Comparison of ENCODE assay signal across 18 cellular contexts in the genomic region with DNA sequence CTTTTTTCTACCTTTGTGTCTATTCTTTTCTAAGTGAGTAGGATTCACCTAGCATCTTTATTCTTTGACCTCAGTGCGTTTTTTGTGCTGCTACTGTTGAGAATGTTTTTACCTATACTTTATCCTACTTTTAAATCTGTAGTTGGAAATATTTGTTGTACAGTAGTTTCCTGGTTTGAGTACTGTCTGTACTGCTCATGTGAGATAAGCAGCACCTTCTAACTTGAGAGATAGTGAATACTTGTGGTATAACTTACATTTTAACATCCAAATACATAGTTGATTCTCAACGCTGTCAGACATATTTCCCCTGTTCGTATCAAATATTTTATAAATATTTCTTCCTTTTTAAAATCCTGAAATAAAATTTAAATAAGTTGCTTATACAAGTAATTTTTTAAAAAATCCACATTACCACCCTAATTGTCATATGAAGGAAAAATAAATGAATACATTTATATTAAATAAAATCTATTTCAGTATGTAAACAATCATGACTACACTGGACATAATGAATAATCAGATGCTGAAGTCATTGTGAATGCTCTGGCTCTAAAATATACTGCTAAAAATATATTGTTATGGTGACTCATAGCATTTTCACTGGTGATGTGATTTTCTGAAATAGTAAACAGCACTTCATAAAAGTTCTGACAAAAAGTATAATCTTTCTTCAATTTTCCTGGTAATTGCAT. TPM values are rescaled to one million over a fixed set of nuclear protein-coding genes. Genes with fewer than 3 reads are reported as not detected.
DNase-seq lines count a peak whose midpoint lies in the region; ATAC-seq, FAIRE-seq and TF ChIP-seq lines count a peak whose summit lies in the region.
"Had no signal": no experiment of that assay in that cellular context is flagged by ENCODE, and none has a peak within 500 bp of the region (broad histone marks: within the 10 kb centered on the region; RNA-seq: fewer than 3 reads in every experiment).

No MANE protein-coding gene starts in this region.

- peaks cover 10% of the 10 kb centered on the region; the same call in 1 of the 2 replicates for H3F3A ChIP-seq in GM23248 (ENCODE audit: insufficient read depth)
- H3F3A ChIP-seq in SK-N-SH (replicated peaks; ENCODE audit: insufficient read depth), result peaks cover 18% of the 10 kb centered on the region

- no peak overlapping the region for H2AFZ ChIP-seq in GM23248
- no peak overlapping the region for H2AFZ ChIP-seq in SK-N-SH (ENCODE audit: low read depth)
- no peak overlapping the region for H2AFZ ChIP-seq in endothelial cell of umbilical vein (ENCODE audit: low read depth, low read length)
- no peak overlapping the region for H2AFZ ChIP-seq in osteoblast (ENCODE audit: low read length)

- H3K4me3 Mint-ChIP-seq in progenitor cell of endocrine pancreas (ENCODE audit: low read depth), result no peak overlapping the region
- no peak overlapping the region for H3K4me3 Mint-ChIP-seq in natural killer cell treated with Interleukin-12 subunit alpha and Interleukin-12 subunit beta and Interleukin-15 and Interleukin-18, amount 100 ng/mL, for 72 hours
- H3K4me3 Mint-ChIP-seq: T-helper 1 cell treated with Interleukin-12 subunit alpha and Interleukin-12 subunit beta and Interleukin-4 antibody, amounts not matched to agents 30 μg/mL and 1 μg/mL, for 36 hours had no signal

- CTCF ChIA-PET in SK-N-SH (lab: Yijun Ruan, JAX), result no interaction called here
- CTCF ChIA-PET in endothelial cell of umbilical vein (lab: Charles Lee), result no interaction called here

- H4K20me1 ChIP-seq in GM23248 (ENCODE audit: insufficient read depth), result peaks cover 11% of the 10 kb centered on the region; the same call in 1 of the 2 replicates
- H4K20me1 ChIP-seq in SK-N-SH (ENCODE audit: insufficient read depth), result peaks cover 27% of the 10 kb centered on the region
- peaks cover 10% of the 10 kb centered on the region for H4K20me1 ChIP-seq in endothelial cell of umbilical vein (replicated peaks; ENCODE audit: control insufficient read depth, extremely low read depth, insufficient read depth, low read length)
- H4K20me1 ChIP-seq in osteoblast (ENCODE audit: insufficient read depth, low read length), result peaks cover 30% of the 10 kb centered on the region

- POLR2A ChIA-PET in SK-N-SH (lab: Yijun Ruan, JAX) (no interaction called here), endothelial cell of umbilical vein (lab: Charles Lee) (no interaction called here)

- TF ChIP-seq EP300 in SK-N-SH (IDR thresholded peaks at IDR 0.05; ENCODE audit: borderline replicate concordance in 1 of 2, low read depth in 1 of 2, low read length in 1 of 2), result no peak

- H3K36me3 ChIP-seq in GM23248 (ENCODE audit: low read depth) (no peaks in the 10 kb centered on the region), SK-N-SH (replicated peaks in 1 of 2; ENCODE audit: control insufficient read depth in 1 of 2, insufficient read depth in 2 of 2, low read length in 1 of 2) (no peaks in the 10 kb centered on the region), endothelial cell of umbilical vein (ENCODE audit: control insufficient read depth in 2 of 2, extremely low read depth in 1 of 2, insufficient read depth in 2 of 2, low read length in 2 of 2) (no peaks in the 10 kb centered on the region), osteoblast (ENCODE audit: insufficient read depth, low read length) (no peaks in the 10 kb centered on the region)
- H3K36me3 ChIP-seq: ascending aorta, uterus had no signal

- no peak for FAIRE-seq in endothelial cell of umbilical vein (lab: Jason Lieb, UNC)

- no peak overlapping the region for H3K27ac Mint-ChIP-seq in progenitor cell of endocrine pancreas
- H3K27ac Mint-ChIP-seq in natural killer cell treated with Interleukin-12 subunit alpha and Interleukin-12 subunit beta and Interleukin-15 and Interleukin-18, amount 100 ng/mL, for 72 hours, result no peak overlapping the region
- H3K27ac Mint-ChIP-seq: T-helper 1 cell treated with Interleukin-12 subunit alpha and Interleukin-12 subunit beta and Interleukin-4 antibody, amounts not matched to agents 30 μg/mL and 1 μg/mL, for 36 hours had no signal

- H3K27ac ChIP-seq in GM23248, result no peak overlapping the region
- H3K27ac ChIP-seq in SK-N-SH (ENCODE audit: low read depth in 2 of 2, low read length in 1 of 2), result peak overlapping the region in 1 of 2 experiments; percentile 31; a peak in 1 of 4 replicates
- peak overlapping the region; percentile 26 for H3K27ac ChIP-seq in endothelial cell of umbilical vein (ENCODE audit: insufficient read depth, low read depth, low read length)
- H3K27ac ChIP-seq in osteoblast (ENCODE audit: low read depth, low read length), result no peak overlapping the region
- H3K27ac ChIP-seq in dorsolateral prefrontal cortex, result no peak overlapping the region
- H3K27ac ChIP-seq: ascending aorta, uterus had no signal

- no peaks in the 10 kb centered on the region for H3K27me3 Mint-ChIP-seq in progenitor cell of endocrine pancreas
- H3K27me3 Mint-ChIP-seq in natural killer cell treated with Interleukin-12 subunit alpha and Interleukin-12 subunit beta and Interleukin-15 and Interleukin-18, amount 100 ng/mL, for 72 hours, result no peaks in the 10 kb centered on the region

- DNase-seq in GM23248, result peak; percentile 64
- no peak for DNase-seq in SK-N-SH
- peak; percentile 59 for DNase-seq in endothelial cell of umbilical vein (ENCODE audit: low read depth, low spot score)
- DNase-seq in osteoblast (ENCODE audit: insufficient read length, low spot score, missing footprints), result peak; percentile 47
- no peak for DNase-seq in progenitor cell of endocrine pancreas (ENCODE audit: low spot score, unreplicated experiment)
- DNase-seq in UCSD-AML1 (lab: John Stamatoyannopoulos, UW; ENCODE audit: unreplicated experiment), result no peak
- DNase-seq in natural killer cell treated with Interleukin-12 subunit alpha and Interleukin-12 subunit beta and Interleukin-15 and Interleukin-18, amount 100 ng/mL, for 72 hours (ENCODE audit: low spot score), result no peak
- no peak for DNase-seq in dorsolateral prefrontal cortex
- DNase-seq: activated effector memory CD4-positive, alpha-beta T cell treated with anti-CD3 and anti-CD28 coated beads, Interleukin-2, amount 50 U/mL, for 16 hours; cortex of kidney; NCI-H1694; NCI-H345; nucleus accumbens; stimulated activated CD4-positive, alpha-beta T cell treated with anti-CD3 and anti-CD28 coated beads, Interleukin-2, amount 100 ng/mL, for 24 hours; uterus had no signal

- 96% methylated on average over 3 of the region's 3 CpGs for WGBS in GM23248 (ENCODE audit: low coverage in 1 of 2, low lambda C conversion rate in 2 of 2, missing lambda C conversion rate in 2 of 2), 2 experiments
- WGBS in SK-N-SH (ENCODE audit: low lambda C conversion rate), result 89% methylated on average over 3 of the region's 3 CpGs

- H3K27me3 ChIP-seq in GM23248 (replicated peaks; ENCODE audit: insufficient read depth), result no peaks in the 10 kb centered on the region
- H3K27me3 ChIP-seq in SK-N-SH (ENCODE audit: insufficient read depth), result no peaks in the 10 kb centered on the region
- H3K27me3 ChIP-seq in endothelial cell of umbilical vein (ENCODE audit: control insufficient read depth in 2 of 2, insufficient read depth in 2 of 2, low read length in 2 of 2), result no peaks in the 10 kb centered on the region
- H3K27me3 ChIP-seq in osteoblast (ENCODE audit: insufficient read depth, low read length), result no peaks in the 10 kb centered on the region
- H3K27me3 ChIP-seq in dorsolateral prefrontal cortex, result no peaks in the 10 kb centered on the region
- H3K27me3 ChIP-seq: ascending aorta, uterus had no signal

- no peak overlapping the region for H3K4me3 ChIP-seq in GM23248
- H3K4me3 ChIP-seq in SK-N-SH (ENCODE audit: low read depth in 2 of 2, low read length in 1 of 2), result no peak overlapping the region
- H3K4me3 ChIP-seq in endothelial cell of umbilical vein (replicated peaks in 1 of 3; ENCODE audit: insufficient read depth in 1 of 3, low read depth in 1 of 3, low read length in 3 of 3), result no peak overlapping the region
- no peak overlapping the region for H3K4me3 ChIP-seq in osteoblast (ENCODE audit: insufficient read depth, low read length)
- no peak overlapping the region for H3K4me3 ChIP-seq in dorsolateral prefrontal cortex
- H3K4me3 ChIP-seq: ascending aorta, uterus had no signal

- peaks cover 16% of the 10 kb centered on the region for H3K4me1 Mint-ChIP-seq in progenitor cell of endocrine pancreas (ENCODE audit: low read depth)
- peaks cover 41 to 61% of the 10 kb centered on the region in 2 donors for H3K4me1 Mint-ChIP-seq in natural killer cell treated with Interleukin-12 subunit alpha and Interleukin-12 subunit beta and Interleukin-15 and Interleukin-18, amount 100 ng/mL, for 72 hours (ENCODE audit: low read depth in 2 of 2)

- H3K9me3 Mint-ChIP-seq in progenitor cell of endocrine pancreas (ENCODE audit: low read depth), result no peaks in the 10 kb centered on the region
- no peaks in the 10 kb centered on the region for H3K9me3 Mint-ChIP-seq in natural killer cell treated with Interleukin-12 subunit alpha and Interleukin-12 subunit beta and Interleukin-15 and Interleukin-18, amount 100 ng/mL, for 72 hours
- H3K9me3 Mint-ChIP-seq: T-helper 1 cell treated with Interleukin-12 subunit alpha and Interleukin-12 subunit beta and Interleukin-4 antibody, amounts not matched to agents 30 μg/mL and 1 μg/mL, for 36 hours had no signal

- H3K9me3 ChIP-seq in GM23248 (ENCODE audit: low read depth), result no peaks in the 10 kb centered on the region
- no peaks in the 10 kb centered on the region for H3K9me3 ChIP-seq in SK-N-SH
- no peaks in the 10 kb centered on the region for H3K9me3 ChIP-seq in endothelial cell of umbilical vein (replicated peaks; ENCODE audit: control insufficient read depth, insufficient read depth, low read length)
- no peaks in the 10 kb centered on the region for H3K9me3 ChIP-seq in osteoblast (ENCODE audit: low read depth, low read length)
- H3K9me3 ChIP-seq: ascending aorta, uterus had no signal

- in situ Hi-C loops in GM23248 (cut with MboI), result no loop called here

- no peaks in the 10 kb centered on the region for H3K9me2 ChIP-seq in GM23248 (ENCODE audit: insufficient read depth)
- H3K9me2 ChIP-seq in SK-N-SH, result no peaks in the 10 kb centered on the region

- no peaks in the 10 kb centered on the region for H3K9me1 ChIP-seq in endothelial cell of umbilical vein (replicated peaks; ENCODE audit: control insufficient read depth, extremely low read depth, insufficient read depth, low read length)

- dilution Hi-C loops in endothelial cell of umbilical vein (cut with MboI; ENCODE audit: extremely low pct_ligation_motif_present, low sequenced_read_pairs), result no loop called here

- H3K4me1 ChIP-seq in GM23248 (ENCODE audit: insufficient read depth) (peaks cover 34% of the 10 kb centered on the region), SK-N-SH (ENCODE audit: control insufficient read depth in 1 of 2, insufficient read depth in 2 of 2, low read depth in 1 of 2, low read length in 1 of 2) (peaks cover 4 to 25% of the 10 kb centered on the region in 2 experiments; a peak in 3 of 4 replicates), endothelial cell of umbilical vein (ENCODE audit: control insufficient read depth, extremely low read depth, insufficient read depth, low read length) (peaks cover 20% of the 10 kb centered on the region), osteoblast (ENCODE audit: insufficient read depth, low read length) (peaks cover 16% of the 10 kb centered on the region)

- H3K79me2 ChIP-seq in GM23248 (ENCODE audit: insufficient read depth), result peaks cover 100% of the 10 kb centered on the region
- H3K79me2 ChIP-seq in SK-N-SH (ENCODE audit: insufficient read depth), result peaks cover 97% of the 10 kb centered on the region
- H3K79me2 ChIP-seq in endothelial cell of umbilical vein (ENCODE audit: control insufficient read depth, insufficient read depth, low read length), result peaks cover 75% of the 10 kb centered on the region
- H3K79me2 ChIP-seq in osteoblast (ENCODE audit: insufficient read depth, low read length), result peaks cover 93% of the 10 kb centered on the region

- H3K4me2 ChIP-seq in GM23248 (ENCODE audit: unreplicated experiment) (peak overlapping the region; percentile 27), SK-N-SH (no peak overlapping the region), endothelial cell of umbilical vein (ENCODE audit: insufficient read depth, low read length) (no peak overlapping the region), osteoblast (ENCODE audit: insufficient read depth, low read length) (no peak overlapping the region)

- intact Hi-C loops in endothelial cell of umbilical vein (cut with micrococcal nuclease) (loop anchor here (1.0 to 2.0 kb wide), 2 partner anchors 7 to 16 kb away; no protein-coding TSS in a partner anchor), dorsolateral prefrontal cortex (cut with DNase I) (no loop called here)

- TF ChIP-seq POLR2A in endothelial cell of umbilical vein (IDR thresholded peaks at IDR 0.05; ENCODE audit: low read depth, low read length), result no peak

- BruUV-seq in endothelial cell of umbilical vein (replicated peaks; lab: Mats Ljungman, UMichigan), result no TSS peak

- ATAC-seq in natural killer cell treated with Interleukin-12 subunit alpha and Interleukin-12 subunit beta and Interleukin-15 and Interleukin-18, amount 100 ng/mL, for 72 hours, result no peak
- ATAC-seq: sciatic nerve had no signal

- H3K9ac ChIP-seq in GM23248 (no peak overlapping the region), SK-N-SH (no peak overlapping the region), endothelial cell of umbilical vein (replicated peaks; ENCODE audit: extremely low read depth, insufficient read depth, low read length) (peak overlapping the region; percentile 9)

- TF ChIP-seq RAD21 in SK-N-SH (IDR thresholded peaks at IDR 0.05; ENCODE audit: low read length), result no peak

- TF ChIP-seq CTCF in SK-N-SH (IDR thresholded peaks at IDR 0.05) (no peak), endothelial cell of umbilical vein (IDR thresholded peaks at IDR 0.05; ENCODE audit: extremely low read depth in 1 of 2, insufficient read depth in 1 of 2, low read depth in 1 of 2, low read length in 2 of 2) (no peak), osteoblast (IDR thresholded peaks at IDR 0.05; ENCODE audit: extremely low read depth, low read depth, low read length) (no peak), progenitor cell of endocrine pancreas (IDR thresholded peaks at IDR 0.05; ENCODE audit: unreplicated experiment) (no peak), dorsolateral prefrontal cortex (IDR thresholded peaks at IDR 0.05 in 54 of 56, conservative IDR thresholded peaks at IDR 0.05 in 2 of 56; ENCODE audit: low read depth in 1 of 56, partially characterized antibody in 56 of 56) (no peak)

- peaks cover 2% of the 10 kb centered on the region for H3K36me3 Mint-ChIP-seq in progenitor cell of endocrine pancreas (ENCODE audit: insufficient read depth)
- H3K36me3 Mint-ChIP-seq in natural killer cell treated with Interleukin-12 subunit alpha and Interleukin-12 subunit beta and Interleukin-15 and Interleukin-18, amount 100 ng/mL, for 72 hours, result no peaks in the 10 kb centered on the region

RNA-seq across cellular contexts. Expression of a gene that starts 17.4 kb away (rescaled TPM):
- total RNA-seq in GM23248 (2014; rRNA removed; shearing (Covaris generic)), result 68.1 and 73.5 TPM in 2 replicates
- polyA plus RNA-seq in GM23248 (2016; fragmentation: Nextera tagmentation; extraction: Ambion mirVana), result 24.0 and 25.5 TPM in 2 replicates
- polyA plus RNA-seq in SK-N-SH (2012; rRNA removed), result 8.7 and 11.1 TPM in 2 replicates
- 13.5 and 16.8 TPM in 2 replicates for polyA plus RNA-seq in SK-N-SH (2012; cell fraction: cytosol; rRNA removed)
- polyA plus RNA-seq in SK-N-SH (2012; cell fraction: nucleus; rRNA removed), result 8.2 and 15.7 TPM in 2 replicates
- total RNA-seq in endothelial cell of umbilical vein, result 49.3 and 62.3 TPM in 2 replicates
- 7.3 and 10.1 TPM in 2 replicates for polyA plus RNA-seq in endothelial cell of umbilical vein
- polyA plus RNA-seq in endothelial cell of umbilical vein (2011; cell fraction: cytosol; rRNA removed), result 7.8 and 8.7 TPM in 2 replicates
- 20.9 and 25.2 TPM in 2 replicates for polyA plus RNA-seq in endothelial cell of umbilical vein (2011; cell fraction: nucleus; rRNA removed)
- polyA plus RNA-seq in endothelial cell of umbilical vein (2012), result 22.2 and 34.9 TPM in 2 replicates
- polyA minus RNA-seq in endothelial cell of umbilical vein, result 27.7 and 34.4 TPM in 2 replicates
- polyA minus RNA-seq in endothelial cell of umbilical vein (2011; cell fraction: cytosol; rRNA and poly(A)+ RNA removed), result 20.6 TPM
- polyA minus RNA-seq in endothelial cell of umbilical vein (2011; cell fraction: nucleus; rRNA and poly(A)+ RNA removed), result 45.1 and 57.8 TPM in 2 replicates
- total RNA-seq in osteoblast, result 71.3 and 76.0 TPM in 2 replicates
- total RNA-seq in progenitor cell of endocrine pancreas, result 119 and 127 TPM in 2 replicates
- total RNA-seq in natural killer cell treated with Interleukin-12 subunit alpha and Interleukin-12 subunit beta and Interleukin-15 and Interleukin-18, amount 100 ng/mL, for 72 hours, result 100 to 1,000 TPM; 158 to 160 TPM
- 10 to 100 TPM; 29.5 to 78.3 (median 50.7) TPM for total RNA-seq in dorsolateral prefrontal cortex

Comparison
In these comparisons a context has a peak if more than half of its experiments do, and no peak if none do; other contexts are left out.
1. DNase-seq: peak in GM23248 (single experiment), endothelial cell of umbilical vein (single experiment) and osteoblast (single experiment); none in SK-N-SH (single experiment), progenitor cell of endocrine pancreas (single experiment), UCSD-AML1 (single experiment), natural killer cell treated with Interleukin-12 subunit alpha and Interleukin-12 subunit beta and Interleukin-15 and Interleukin-18, amount 100 ng/mL, for 72 hours (single experiment) and dorsolateral prefrontal cortex (0 of 10).